Comparison of ENCODE assay signal across 22 cellular contexts in genomic region chr19:16428372-16429036, GRCh38. TPM values are rescaled to one million over a fixed set of nuclear protein-coding genes. Genes with fewer than 3 reads are reported as not detected.
A peak's percentile ranks its signal among the peaks of the same experiment; 100 is the strongest.
DNase-seq lines count a peak whose midpoint lies in the region; ATAC-seq and TF ChIP-seq lines count a peak whose summit lies in the region.
"Had no signal": no experiment of that assay in that cellular context is flagged by ENCODE, and none has a peak within 500 bp of the region (broad histone marks: within the 10 kb centered on the region; RNA-seq: fewer than 3 reads in every experiment).

No MANE protein-coding gene starts in this region.

- DNase-seq in activated T-cell treated with anti-CD3 and anti-CD28 coated beads, Interleukin-2, amount 50 U/mL, for 24 hours: no peak
- DNase-seq in activated T-cell treated with anti-CD3 and anti-CD28 coated beads, Interleukin-2, amount 50 U/mL, for 1 hour: no peak
- DNase-seq in CD8-positive, alpha-beta T cell: no peak
- peak; percentile 15 for DNase-seq in activated T-helper 2 cell treated with anti-CD3 and anti-CD28 coated beads, Interferon-gamma antibody, Interleukin-2, Interleukin-4, amounts not matched to agents 10 μg/mL and 5 μg/mL and 100 μg/mL, durations not matched to agents 14 hours and 24 hours and 36 hours (ENCODE audit: low spot score)
- DNase-seq in gastrocnemius medialis (no peak), D341Med (ENCODE audit: low spot score) (no peak), thyroid gland (no peak), glutamatergic neuron (no peak)
- DNase-seq: activated CD8-positive, alpha-beta memory T cell treated with anti-CD3 and anti-CD28 coated beads for 24 hours; effector CD8-positive, alpha-beta T cell; NCI-H187; NCI-H524 treated with DMSO at 0.1 percent for 48 hours; stimulated activated CD4-positive, alpha-beta T cell treated with anti-CD3 and anti-CD28 coated beads, Interleukin-4, amount 100 ng/mL, for 1 hour; stimulated activated naive CD4-positive, alpha-beta T cell treated with Interleukin-2 at 50 U/mL for 16 hours had no signal

- H3K27me3 Mint-ChIP-seq in activated T-cell treated with anti-CD3 and anti-CD28 coated beads, Interleukin-2, amount 50 U/mL, for 24 hours: no peaks in the 10 kb centered on the region
- H3K27me3 Mint-ChIP-seq in CD8-positive, alpha-beta T cell (ENCODE audit: low read depth): no peaks in the 10 kb centered on the region
- no peaks in the 10 kb centered on the region for H3K27me3 Mint-ChIP-seq in activated T-helper 2 cell treated with anti-CD3 and anti-CD28 coated beads, Interferon-gamma antibody, Interleukin-2, Interleukin-4, amounts not matched to agents 10 μg/mL and 5 μg/mL and 100 μg/mL, durations not matched to agents 14 hours and 24 hours and 36 hours (ENCODE audit: low read depth)
- H3K27me3 Mint-ChIP-seq in glutamatergic neuron (ENCODE audit: unreplicated experiment): peaks cover 7% of the 10 kb centered on the region
- H3K27me3 Mint-ChIP-seq: brain had no signal

- in situ Hi-C loops in gastrocnemius medialis (cut with MboI; ENCODE audit: low sequenced_read_pairs in 4 of 4): no loop called here

- no peak for ATAC-seq in CD8-positive, alpha-beta T cell
- ATAC-seq in gastrocnemius medialis: no peak
- ATAC-seq: HepG2 had no signal

- H3K36me3 ChIP-seq in CD8-positive, alpha-beta T cell (ENCODE audit: insufficient read depth, low read length): peaks cover 19% of the 10 kb centered on the region
- H3K36me3 ChIP-seq in gastrocnemius medialis: peaks cover 6 to 86% of the 10 kb centered on the region in 2 donors
- H3K36me3 ChIP-seq in thyroid gland: peaks cover 18 to 34% of the 10 kb centered on the region in 2 donors

- peak overlapping the region; percentile 72 for H3K27ac Mint-ChIP-seq in activated T-cell treated with anti-CD3 and anti-CD28 coated beads, Interleukin-2, amount 50 U/mL, for 24 hours
- H3K27ac Mint-ChIP-seq in CD8-positive, alpha-beta T cell: peak overlapping the region; percentile 45
- H3K27ac Mint-ChIP-seq in activated T-helper 2 cell treated with anti-CD3 and anti-CD28 coated beads, Interferon-gamma antibody, Interleukin-2, Interleukin-4, amounts not matched to agents 10 μg/mL and 5 μg/mL and 100 μg/mL, durations not matched to agents 14 hours and 24 hours and 36 hours: peak overlapping the region; percentile 33
- H3K27ac Mint-ChIP-seq in glutamatergic neuron (ENCODE audit: unreplicated experiment): no peak overlapping the region

- CTCF ChIA-PET in CD8-positive, alpha-beta T cell (lab: Charles Lee): no interaction called here

- 80 to 82% methylated on average over 9 of the region's 9 CpGs for WGBS in thyroid gland, 2 donors

- no peaks in the 10 kb centered on the region for H3K9me3 Mint-ChIP-seq in activated T-cell treated with anti-CD3 and anti-CD28 coated beads, Interleukin-2, amount 50 U/mL, for 24 hours
- no peaks in the 10 kb centered on the region for H3K9me3 Mint-ChIP-seq in CD8-positive, alpha-beta T cell
- H3K9me3 Mint-ChIP-seq in activated T-helper 2 cell treated with anti-CD3 and anti-CD28 coated beads, Interferon-gamma antibody, Interleukin-2, Interleukin-4, amounts not matched to agents 10 μg/mL and 5 μg/mL and 100 μg/mL, durations not matched to agents 14 hours and 24 hours and 36 hours: no peaks in the 10 kb centered on the region
- peaks cover 9% of the 10 kb centered on the region for H3K9me3 Mint-ChIP-seq in glutamatergic neuron (ENCODE audit: unreplicated experiment)
- H3K9me3 Mint-ChIP-seq: brain had no signal

- H3K4me3 ChIP-seq in CD8-positive, alpha-beta T cell (ENCODE audit: low read depth, low read length): no peak overlapping the region
- no peak overlapping the region for H3K4me3 ChIP-seq in gastrocnemius medialis
- no peak overlapping the region for H3K4me3 ChIP-seq in thyroid gland (replicated peaks in 1 of 3)
- H3K4me3 ChIP-seq: adrenal gland, hepatocyte, SJSA1, thoracic aorta, vagina had no signal

- H3K36me3 Mint-ChIP-seq in activated T-cell treated with anti-CD3 and anti-CD28 coated beads, Interleukin-2, amount 50 U/mL, for 24 hours (ENCODE audit: low read depth): peaks cover 81% of the 10 kb centered on the region
- peaks cover 72% of the 10 kb centered on the region for H3K36me3 Mint-ChIP-seq in CD8-positive, alpha-beta T cell
- H3K36me3 Mint-ChIP-seq in activated T-helper 2 cell treated with anti-CD3 and anti-CD28 coated beads, Interferon-gamma antibody, Interleukin-2, Interleukin-4, amounts not matched to agents 10 μg/mL and 5 μg/mL and 100 μg/mL, durations not matched to agents 14 hours and 24 hours and 36 hours (ENCODE audit: low read depth): peaks cover 41% of the 10 kb centered on the region
- peaks cover 3% of the 10 kb centered on the region for H3K36me3 Mint-ChIP-seq in glutamatergic neuron (ENCODE audit: unreplicated experiment)

- no peak overlapping the region for H3K27ac ChIP-seq in CD8-positive, alpha-beta T cell (ENCODE audit: low read depth, low read length)
- H3K27ac ChIP-seq in gastrocnemius medialis (peak overlapping the region; percentile 73 to 87 (median 82)), thyroid gland (no peak overlapping the region)
- H3K27ac ChIP-seq: foreskin keratinocyte, hepatocyte, SJSA1, thoracic aorta, vagina had no signal

- TF ChIP-seq POLR2A in gastrocnemius medialis (IDR thresholded peaks at IDR 0.05) (no peak), thyroid gland (IDR thresholded peaks at IDR 0.05) (no peak)

- POLR2A ChIA-PET in CD8-positive, alpha-beta T cell (lab: Charles Lee): no interaction called here

- no peaks in the 10 kb centered on the region for H3K9me3 ChIP-seq in CD8-positive, alpha-beta T cell (ENCODE audit: low read length)
- H3K9me3 ChIP-seq in gastrocnemius medialis (no peaks in the 10 kb centered on the region), thyroid gland (no peaks in the 10 kb centered on the region)
- H3K9me3 ChIP-seq: adrenal gland, SJSA1, thoracic aorta, vagina had no signal

- H3K4me1 Mint-ChIP-seq in activated T-cell treated with anti-CD3 and anti-CD28 coated beads, Interleukin-2, amount 50 U/mL, for 24 hours (ENCODE audit: low read depth): peaks cover 13% of the 10 kb centered on the region
- no peaks in the 10 kb centered on the region for H3K4me1 Mint-ChIP-seq in CD8-positive, alpha-beta T cell (ENCODE audit: low read depth)
- H3K4me1 Mint-ChIP-seq in activated T-helper 2 cell treated with anti-CD3 and anti-CD28 coated beads, Interferon-gamma antibody, Interleukin-2, Interleukin-4, amounts not matched to agents 10 μg/mL and 5 μg/mL and 100 μg/mL, durations not matched to agents 14 hours and 24 hours and 36 hours (ENCODE audit: low read depth): peaks cover 29% of the 10 kb centered on the region
- H3K4me1 Mint-ChIP-seq in glutamatergic neuron (ENCODE audit: low read depth, unreplicated experiment): peaks cover 3% of the 10 kb centered on the region
- H3K4me1 Mint-ChIP-seq: brain had no signal

- TF ChIP-seq CTCF in CD8-positive, alpha-beta T cell (IDR thresholded peaks at IDR 0.05): no peak
- TF ChIP-seq CTCF in gastrocnemius medialis (IDR thresholded peaks at IDR 0.05 in 4 of 5, conservative IDR thresholded peaks at IDR 0.05 in 1 of 5) (no peak), thyroid gland (IDR thresholded peaks at IDR 0.05) (no peak), glutamatergic neuron (IDR thresholded peaks at IDR 0.05; ENCODE audit: partially characterized antibody, unreplicated experiment) (no peak)

- H3K27me3 ChIP-seq in CD8-positive, alpha-beta T cell (ENCODE audit: insufficient read depth, low read length): no peaks in the 10 kb centered on the region
- H3K27me3 ChIP-seq in gastrocnemius medialis (no peaks in the 10 kb centered on the region), thyroid gland (no peaks in the 10 kb centered on the region)
- H3K27me3 ChIP-seq: adrenal gland, foreskin keratinocyte, hepatocyte, SJSA1, vagina had no signal

- no peaks in the 10 kb centered on the region for H3K4me1 ChIP-seq in CD8-positive, alpha-beta T cell (ENCODE audit: insufficient read depth, low read length)
- H3K4me1 ChIP-seq in gastrocnemius medialis (no peaks in the 10 kb centered on the region), thyroid gland (peaks cover 0 to 10% of the 10 kb centered on the region in 2 donors)
- H3K4me1 ChIP-seq: adrenal gland, SJSA1 had no signal

- intact Hi-C loops in CD8-positive, alpha-beta T cell (cut with DNase I, micrococcal nuclease): no loop called here
- intact Hi-C loops in activated T-helper 2 cell treated with anti-CD3 and anti-CD28 coated beads, Interferon-gamma antibody, Interleukin-2, Interleukin-4, amounts not matched to agents 10 μg/mL and 5 μg/mL and 100 μg/mL, durations not matched to agents 14 hours and 24 hours and 36 hours (cut with micrococcal nuclease): no loop called here
- intact Hi-C loops in gastrocnemius medialis (cut with DNase I; ENCODE audit: low total_unique reads) (no loop called here), thyroid gland (cut with DNase I) (no loop called here)

- H3K4me3 Mint-ChIP-seq in activated T-cell treated with anti-CD3 and anti-CD28 coated beads, Interleukin-2, amount 50 U/mL, for 24 hours: no peak overlapping the region
- no peak overlapping the region for H3K4me3 Mint-ChIP-seq in CD8-positive, alpha-beta T cell
- peak overlapping the region; percentile 21 for H3K4me3 Mint-ChIP-seq in activated T-helper 2 cell treated with anti-CD3 and anti-CD28 coated beads, Interferon-gamma antibody, Interleukin-2, Interleukin-4, amounts not matched to agents 10 μg/mL and 5 μg/mL and 100 μg/mL, durations not matched to agents 14 hours and 24 hours and 36 hours (ENCODE audit: low read depth)
- H3K4me3 Mint-ChIP-seq in glutamatergic neuron (ENCODE audit: unreplicated experiment): no peak overlapping the region
- H3K4me3 Mint-ChIP-seq: brain had no signal

RNA-seq across cellular contexts. Expression of gene EPS15L1, which starts 43.3 kb away (rescaled TPM):
- total RNA-seq in CD8-positive, alpha-beta T cell: 10 to 100 TPM; 23.4 to 25.3 TPM
- 36.9 and 40.6 TPM in 2 replicates for total RNA-seq in activated T-helper 2 cell treated with anti-CD3 and anti-CD28 coated beads, Interferon-gamma antibody, Interleukin-2, Interleukin-4, amounts not matched to agents 10 μg/mL and 5 μg/mL and 100 μg/mL, durations not matched to agents 14 hours and 24 hours and 36 hours
- total RNA-seq in gastrocnemius medialis (10 to 100 TPM; 52.5 to 61.7 (median 59.7) TPM), thyroid gland (10 to 100 TPM; 24.4 to 37.4 (median 28.6) TPM), glutamatergic neuron (ENCODE audit: unreplicated experiment) (84.9 TPM)

Comparison
In these comparisons a context has a peak if more than half of its experiments do, and no peak if none do; other contexts are left out.
1. H3K27ac ChIP-seq: peak in gastrocnemius medialis (4 of 4); none in CD8-positive, alpha-beta T cell (single experiment) and thyroid gland (0 of 3).